8 cellular contexts compared by ENCODE assay signal in genomic region chr2:24970483-24971299, GRCh38. TPM values are rescaled to one million over a fixed set of nuclear protein-coding genes. Genes with fewer than 3 reads are reported as not detected.
DNase-seq lines count a peak whose midpoint lies in the region.

No MANE protein-coding gene starts in this region.

- no peaks in the 10 kb centered on the region for H3K9me3 ChIP-seq in adipocyte (ENCODE audit: control insufficient read depth, low read length)
- no peaks in the 10 kb centered on the region for H3K9me3 ChIP-seq in stomach smooth muscle (ENCODE audit: control insufficient read depth in 2 of 2, low read length in 2 of 2)

- H3K4me3 ChIP-seq in adipocyte (ENCODE audit: low read length) (peak overlapping the region; percentile 94), stomach smooth muscle (ENCODE audit: low read length in 2 of 2) (peak overlapping the region; percentile 93 to 96)

- H3K27me3 ChIP-seq in adipocyte (replicated peaks; ENCODE audit: control insufficient read depth, insufficient read depth, low read length) (no peaks in the 10 kb centered on the region), stomach smooth muscle (ENCODE audit: control insufficient read depth in 1 of 2, insufficient read depth in 2 of 2, low read length in 2 of 2) (no peaks in the 10 kb centered on the region)

- H3K4me1 ChIP-seq in adipocyte (ENCODE audit: control insufficient read depth, insufficient read depth, low read length) (peaks cover 21% of the 10 kb centered on the region), stomach smooth muscle (ENCODE audit: control insufficient read depth, insufficient read depth, low read length) (peaks cover 8% of the 10 kb centered on the region)

- DNase-seq in AG20443 (ENCODE audit: low spot score) (peak; percentile 42), HT-29 (ENCODE audit: low spot score) (peak; percentile 15), adipocyte (ENCODE audit: low read depth) (peak; percentile 66), iris pigment epithelial cell (ENCODE audit: low read depth) (peak; percentile 32), DMS79 (lab: John Stamatoyannopoulos, UW) (no peak), AG08396 (ENCODE audit: low spot score) (no peak), NCI-H2196 (lab: John Stamatoyannopoulos, UW; ENCODE audit: unreplicated experiment) (no peak)

- peak overlapping the region; percentile 100 for H3K27ac ChIP-seq in stomach smooth muscle (ENCODE audit: low read length)

- H3K36me3 ChIP-seq in adipocyte (ENCODE audit: control insufficient read depth, insufficient read depth, low read length, severe bottlenecking) = peaks cover 16% of the 10 kb centered on the region
- H3K36me3 ChIP-seq in stomach smooth muscle (ENCODE audit: control insufficient read depth in 2 of 2, insufficient read depth in 2 of 2, low read length in 2 of 2) = peaks cover 11 to 12% of the 10 kb centered on the region in 2 donors

- H3K9ac ChIP-seq in adipocyte (ENCODE audit: low read length) = peak overlapping the region; percentile 98
- H3K9ac ChIP-seq in stomach smooth muscle (ENCODE audit: low read length in 2 of 2) = peak overlapping the region; percentile 100

RNA-seq across cellular contexts. Expression of gene DNAJC27, which starts 1.1 kb away (rescaled TPM):
- total RNA-seq in HT-29 (2014; rRNA removed; shearing (Covaris generic)) = 0.89 and 0.92 TPM in 2 replicates

RNA-seq across cellular contexts. Expression of gene ADCY3, which starts 50.7 kb away (rescaled TPM):
- total RNA-seq in HT-29 (2014; rRNA removed; shearing (Covaris generic)) = 78.1 and 80.7 TPM in 2 replicates

Comparison
In these comparisons a context has a peak if more than half of its experiments do, and no peak if none do; other contexts are left out.
1. DNase-seq: peak in AG20443 (single experiment), HT-29 (single experiment), adipocyte (single experiment) and iris pigment epithelial cell (single experiment); none in DMS79 (single experiment), AG08396 (single experiment) and NCI-H2196 (single experiment).